9 cellular contexts compared by ENCODE assay signal in the genomic region with DNA sequence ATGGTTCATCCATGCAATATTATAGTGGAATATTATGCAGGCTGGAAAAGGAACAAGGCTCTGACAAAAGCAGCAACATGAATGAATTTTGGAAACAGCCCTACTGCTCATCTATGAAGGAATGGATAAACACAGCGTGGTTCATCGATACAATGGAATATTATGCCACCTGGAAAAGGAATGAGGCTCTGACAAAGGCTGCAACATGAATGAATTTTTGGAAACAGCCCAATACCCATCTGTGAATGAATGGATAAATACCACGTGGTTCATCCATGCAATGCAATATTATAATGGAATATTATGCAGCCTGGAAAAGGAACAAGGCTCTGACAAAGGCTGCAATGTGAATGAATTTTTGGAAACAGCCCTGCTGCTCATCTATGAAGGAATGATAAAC.
"Had no signal": no experiment of that assay in that cellular context is flagged by ENCODE, and none has a peak within 500 bp of the region (broad histone marks: within the 10 kb centered on the region; RNA-seq: fewer than 3 reads in every experiment).

No MANE protein-coding gene starts in this region.

- H3K4me3 ChIP-seq: GM23248, HAP-1 had no signal

- H3K4me1 ChIP-seq: HAP-1 had no signal

- ATAC-seq: HCT116 had no signal

- H3K4me2 ChIP-seq: KMS-11 had no signal

- DNase-seq: GM23248, GOT3, H7, IMR-90, KBM-7 had no signal

- FAIRE-seq: HTR-8/SVneo had no signal

- H3K27ac ChIP-seq: GM23248, KMS-11 had no signal

- H3K36me3 ChIP-seq: HAP-1 had no signal

- H3K9ac ChIP-seq: GM23248, KMS-11 had no signal
